ENCODE assay signal across 12 cellular contexts in genomic region chr4:24551492-24552330, GRCh38. TPM values are rescaled to one million over a fixed set of nuclear protein-coding genes. Genes with fewer than 3 reads are reported as not detected.
DNase-seq lines count a peak whose midpoint lies in the region; ATAC-seq and TF ChIP-seq lines count a peak whose summit lies in the region.
"Had no signal": no experiment of that assay in that cellular context is flagged by ENCODE, and none has a peak within 500 bp of the region (broad histone marks: within the 10 kb centered on the region; RNA-seq: fewer than 3 reads in every experiment).

No MANE protein-coding gene starts in this region.

- CTCF ChIA-PET in activated CD8-positive, alpha-beta memory T cell treated with anti-CD3 and anti-CD28 coated beads, Interleukin-2, amount 10 ng/mL, durations not matched to agents 7 days and 5 days (lab: Charles Lee), result interaction anchor here (0.7 to 2.7 kb wide), 15 partner anchors 9 to 81 kb away, joined by 3 to 9 read pairs (median 4); partner anchors contain the start of gene DHX15

- H3K4me1 Mint-ChIP-seq in activated CD8-positive, alpha-beta memory T cell treated with anti-CD3 and anti-CD28 coated beads, Interleukin-2, amount 10 ng/mL, durations not matched to agents 7 days and 5 days, result peaks cover 45% of the 10 kb centered on the region

- H3K4me2 ChIP-seq in fibroblast of lung (ENCODE audit: extremely low read depth, insufficient read depth, low read length), result no peak overlapping the region

- peak overlapping the region; percentile 46 for H3K27ac Mint-ChIP-seq in activated CD8-positive, alpha-beta memory T cell treated with anti-CD3 and anti-CD28 coated beads, Interleukin-2, amount 10 ng/mL, durations not matched to agents 7 days and 5 days
- H3K27ac Mint-ChIP-seq: activated B cell treated with CpG ODN at 0.5 μM for 24 hours had no signal

- H3K27me3 Mint-ChIP-seq in activated CD8-positive, alpha-beta memory T cell treated with anti-CD3 and anti-CD28 coated beads, Interleukin-2, amount 10 ng/mL, durations not matched to agents 7 days and 5 days, result no peaks in the 10 kb centered on the region
- H3K27me3 Mint-ChIP-seq: activated B cell treated with CpG ODN at 0.5 μM for 24 hours had no signal

- H4K20me1 ChIP-seq in fibroblast of lung (ENCODE audit: control insufficient read depth, extremely low read depth, insufficient read depth, low read length), result no peaks in the 10 kb centered on the region

- H3K9me3 Mint-ChIP-seq in activated CD8-positive, alpha-beta memory T cell treated with anti-CD3 and anti-CD28 coated beads, Interleukin-2, amount 10 ng/mL, durations not matched to agents 7 days and 5 days (ENCODE audit: low read depth), result no peaks in the 10 kb centered on the region
- H3K9me3 Mint-ChIP-seq: activated B cell treated with CpG ODN at 0.5 μM for 24 hours had no signal

- peaks cover 76% of the 10 kb centered on the region for H3K79me2 ChIP-seq in fibroblast of lung (ENCODE audit: control insufficient read depth, insufficient read depth, low read length)

- H3K4me1 ChIP-seq in fibroblast of lung (ENCODE audit: control insufficient read depth, extremely low read depth, insufficient read depth, low read length), result no peaks in the 10 kb centered on the region

- no peak overlapping the region for H2AFZ ChIP-seq in fibroblast of lung (ENCODE audit: low read length)

- H3K36me3 Mint-ChIP-seq in activated CD8-positive, alpha-beta memory T cell treated with anti-CD3 and anti-CD28 coated beads, Interleukin-2, amount 10 ng/mL, durations not matched to agents 7 days and 5 days, result peaks cover 60% of the 10 kb centered on the region

- peak in 1 of 2 donors; percentile 43 for TF ChIP-seq CTCF in fibroblast of lung (conservative IDR thresholded peaks at IDR 0.05 in 1 of 2, IDR thresholded peaks at IDR 0.05 in 1 of 2; ENCODE audit: low read depth in 1 of 2, low read length in 2 of 2)

- H3K27me3 ChIP-seq in fibroblast of lung (ENCODE audit: control insufficient read depth, insufficient read depth, low read length), result no peaks in the 10 kb centered on the region
- H3K27me3 ChIP-seq: ovary, stomach had no signal

- no peak for DNase-seq in activated CD8-positive, alpha-beta memory T cell treated with anti-CD3 and anti-CD28 coated beads, Interleukin-2, amount 10 ng/mL, durations not matched to agents 7 days and 5 days
- no peak for DNase-seq in activated CD8-positive, alpha-beta memory T cell treated with anti-CD3 and anti-CD28 coated beads, Interleukin-2, amount 50 U/mL, for 4 hours
- DNase-seq in OCI-M1 (lab: John Stamatoyannopoulos, UW), result peak; percentile 24
- DNase-seq in fibroblast of lung (ENCODE audit: low read depth in 2 of 2), result peak; percentile 56 to 75
- DNase-seq in putamen (ENCODE audit: low spot score), result peak; percentile 5
- no peak for DNase-seq in DMS153 treated with DMSO at 0.1 percent for 48 hours (lab: John Stamatoyannopoulos, UW; ENCODE audit: unreplicated experiment)
- DNase-seq in DMS79 (lab: John Stamatoyannopoulos, UW), result no peak
- DNase-seq: activated B cell treated with CpG ODN at 0.5 μM for 24 hours, ovary, stomach had no signal

- no peak overlapping the region for H3K4me3 Mint-ChIP-seq in activated CD8-positive, alpha-beta memory T cell treated with anti-CD3 and anti-CD28 coated beads, Interleukin-2, amount 10 ng/mL, durations not matched to agents 7 days and 5 days
- H3K4me3 Mint-ChIP-seq: activated B cell treated with CpG ODN at 0.5 μM for 24 hours had no signal

- H3K4me3 ChIP-seq in fibroblast of lung (replicated peaks in 1 of 4; ENCODE audit: control extremely low read depth in 1 of 4, insufficient read depth in 1 of 4, low read depth in 3 of 4, low read length in 4 of 4), result no peak overlapping the region
- H3K4me3 ChIP-seq: coronary artery, ovary, stomach had no signal

- no peak overlapping the region for H3K27ac ChIP-seq in fibroblast of lung (ENCODE audit: insufficient read depth, low read length)
- H3K27ac ChIP-seq: coronary artery, ovary had no signal

- no peaks in the 10 kb centered on the region for H3K9me3 ChIP-seq in fibroblast of lung (ENCODE audit: control insufficient read depth, insufficient read depth, low read depth, low read length)
- H3K9me3 ChIP-seq: ovary, stomach had no signal

- no peak overlapping the region for H3K9ac ChIP-seq in fibroblast of lung (ENCODE audit: insufficient read depth, low read length)

- H3K36me3 ChIP-seq in fibroblast of lung (ENCODE audit: control insufficient read depth, insufficient read depth, low read length), result no peaks in the 10 kb centered on the region
- H3K36me3 ChIP-seq: ovary had no signal

- ATAC-seq in activated CD8-positive, alpha-beta memory T cell treated with anti-CD3 and anti-CD28 coated beads, Interleukin-2, amount 10 ng/mL, durations not matched to agents 7 days and 5 days, result peak; percentile 33
- no peak for ATAC-seq in GM19452 (IDR thresholded peaks at IDR 0.05; ENCODE audit: unreplicated experiment)

RNA-seq across cellular contexts. Expression of gene DHX15, which starts 32.6 kb away (rescaled TPM):
- total RNA-seq in activated CD8-positive, alpha-beta memory T cell treated with anti-CD3 and anti-CD28 coated beads, Interleukin-2, amount 10 ng/mL, durations not matched to agents 7 days and 5 days, result 100 to 1,000 TPM; 180 to 196 TPM
- total RNA-seq in fibroblast of lung, result 105 and 113 TPM in 2 replicates
- polyA plus RNA-seq in fibroblast of lung, result 136 and 159 TPM in 2 replicates
- 81.6 and 105 TPM in 2 replicates for polyA plus RNA-seq in fibroblast of lung (2012)
- 21.3 and 33.6 TPM in 2 replicates for polyA minus RNA-seq in fibroblast of lung (ENCODE audit: low replicate concordance)

Comparison
In these comparisons a context has a peak if more than half of its experiments do, and no peak if none do; other contexts are left out.
1. DNase-seq: peak in OCI-M1 (single experiment), fibroblast of lung (2 of 2) and putamen (single experiment); none in activated CD8-positive, alpha-beta memory T cell treated with anti-CD3 and anti-CD28 coated beads, Interleukin-2, amount 10 ng/mL, durations not matched to agents 7 days and 5 days (single experiment), activated CD8-positive, alpha-beta memory T cell treated with anti-CD3 and anti-CD28 coated beads, Interleukin-2, amount 50 U/mL, for 4 hours (single experiment), DMS153 treated with DMSO at 0.1 percent for 48 hours (single experiment) and DMS79 (single experiment).